Comparison of ENCODE assay signal across 12 cellular contexts in the genomic region with DNA sequence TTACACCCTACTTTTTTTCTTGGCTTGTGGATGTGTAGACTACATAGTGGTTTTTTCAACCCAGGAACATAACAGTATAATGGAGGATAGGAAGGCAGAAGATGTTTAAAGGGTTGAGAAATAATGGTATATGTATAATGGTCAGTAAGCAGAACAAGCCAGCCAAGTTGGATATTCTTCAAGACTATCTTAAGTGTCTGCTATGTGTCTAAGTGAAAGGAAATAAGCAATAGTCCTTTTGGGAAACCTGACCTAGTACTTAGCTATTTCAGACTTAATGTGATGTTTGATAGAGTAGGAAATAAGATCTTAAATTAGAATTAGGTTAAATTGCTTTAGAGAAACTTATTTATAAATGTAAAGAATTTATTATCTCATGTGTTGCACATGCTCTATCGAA.
A peak's percentile ranks its signal among the peaks of the same experiment; 100 is the strongest.
DNase-seq lines count a peak whose midpoint lies in the region; ATAC-seq, FAIRE-seq and TF ChIP-seq lines count a peak whose summit lies in the region.
"Had no signal": no experiment of that assay in that cellular context is flagged by ENCODE, and none has a peak within 500 bp of the region (broad histone marks: within the 10 kb centered on the region; RNA-seq: fewer than 3 reads in every experiment).

No MANE protein-coding gene starts in this region.

- H3K27me3 ChIP-seq in right atrium auricular region (no peaks in the 10 kb centered on the region), upper lobe of right lung (no peaks in the 10 kb centered on the region)
- H3K27me3 ChIP-seq: body of pancreas had no signal

- H3K9me3 Mint-ChIP-seq in activated naive CD8-positive, alpha-beta T cell treated with anti-CD3 and anti-CD28 coated beads for 36 hours = no peaks in the 10 kb centered on the region

- H3K27me3 Mint-ChIP-seq in activated naive CD8-positive, alpha-beta T cell treated with anti-CD3 and anti-CD28 coated beads for 36 hours = no peaks in the 10 kb centered on the region

- H3K36me3 ChIP-seq in right atrium auricular region (peaks cover 23% of the 10 kb centered on the region), kidney (ENCODE audit: control insufficient read depth in 1 of 2, insufficient read depth in 2 of 2, low read length in 2 of 2) (peaks cover 0 to 4% of the 10 kb centered on the region in 2 donors), upper lobe of right lung (peaks cover 20% of the 10 kb centered on the region)

- H3K27ac ChIP-seq in right atrium auricular region (peak overlapping the region; percentile 99 to 100), kidney (ENCODE audit: low read depth in 2 of 2, low read length in 2 of 2) (no peak overlapping the region), upper lobe of right lung (peak overlapping the region; percentile 99)

- peaks cover 48% of the 10 kb centered on the region for H3K36me3 Mint-ChIP-seq in activated naive CD8-positive, alpha-beta T cell treated with anti-CD3 and anti-CD28 coated beads for 36 hours

- peak overlapping the region; percentile 55 for H3K4me3 Mint-ChIP-seq in activated naive CD8-positive, alpha-beta T cell treated with anti-CD3 and anti-CD28 coated beads for 36 hours

- peaks cover 63% of the 10 kb centered on the region for H3K4me1 Mint-ChIP-seq in activated naive CD8-positive, alpha-beta T cell treated with anti-CD3 and anti-CD28 coated beads for 36 hours

- no peaks in the 10 kb centered on the region for H3K9me3 ChIP-seq in right atrium auricular region
- H3K9me3 ChIP-seq in kidney (ENCODE audit: control insufficient read depth in 1 of 2, low read length in 2 of 2) = no peaks in the 10 kb centered on the region
- no peaks in the 10 kb centered on the region for H3K9me3 ChIP-seq in upper lobe of right lung
- H3K9me3 ChIP-seq: body of pancreas had no signal

- TF ChIP-seq CTCF in right atrium auricular region (IDR thresholded peaks at IDR 0.05) = no peak
- no peak for TF ChIP-seq CTCF in kidney (IDR thresholded peaks at IDR 0.05; ENCODE audit: borderline replicate concordance, extremely low read depth, insufficient read depth)
- no peak for TF ChIP-seq CTCF in upper lobe of right lung (IDR thresholded peaks at IDR 0.05)
- TF ChIP-seq CTCF in omental fat pad (IDR thresholded peaks at IDR 0.05) = no peak

- peak overlapping the region in 1 of 2 donors; percentile 0 for H3K4me3 ChIP-seq in right atrium auricular region
- peak overlapping the region; percentile 2 to 29 for H3K4me3 ChIP-seq in kidney (ENCODE audit: low read length in 2 of 2)
- peak overlapping the region; percentile 69 for H3K4me3 ChIP-seq in upper lobe of right lung
- H3K4me3 ChIP-seq: body of pancreas had no signal

- H3K4me1 ChIP-seq in right atrium auricular region (peaks cover 0 to 73% of the 10 kb centered on the region in 2 donors), kidney (ENCODE audit: control insufficient read depth in 1 of 2, insufficient read depth in 1 of 2, low read depth in 1 of 2, low read length in 2 of 2) (peaks cover 10 to 17% of the 10 kb centered on the region in 2 donors), upper lobe of right lung (peaks cover 72% of the 10 kb centered on the region)

- peak overlapping the region in 1 of 2 donors; percentile 9 for H3K9ac ChIP-seq in kidney (ENCODE audit: low read length in 2 of 2)

- no peak overlapping the region for H3K27ac Mint-ChIP-seq in activated naive CD8-positive, alpha-beta T cell treated with anti-CD3 and anti-CD28 coated beads for 36 hours

- intact Hi-C loops in cardiac septum (cut with DNase I) = no loop called here
- intact Hi-C loops in kidney (cut with DNase I) = no loop called here
- intact Hi-C loops in upper lobe of right lung (cut with DNase I) = no loop called here

- ATAC-seq in upper lobe of right lung = no peak
- no peak for ATAC-seq in HG03108 (IDR thresholded peaks at IDR 0.05; ENCODE audit: unreplicated experiment)
- no peak for ATAC-seq in omental fat pad (ENCODE audit: low FRiP score)
- ATAC-seq: body of pancreas, HCT116 had no signal

- no peak for DNase-seq in right atrium auricular region (ENCODE audit: low spot score)
- DNase-seq in cardiac septum (ENCODE audit: low spot score) = no peak
- DNase-seq in activated naive CD8-positive, alpha-beta T cell treated with anti-CD3 and anti-CD28 coated beads for 36 hours = no peak
- no peak for DNase-seq in kidney
- no peak for DNase-seq in upper lobe of right lung
- no peak for DNase-seq in GM19239 (ENCODE audit: insufficient read length, low spot score)
- DNase-seq in omental fat pad (ENCODE audit: low spot score) = no peak
- DNase-seq: body of pancreas, NCI-H2227 treated with DMSO at 0.1 percent for 48 hours had no signal

- FAIRE-seq in kidney (lab: Jason Lieb, UNC) (no peak), GM19239 (lab: Jason Lieb, UNC) (no peak)
- FAIRE-seq: TTC549 had no signal

Comparison
In these comparisons a context has a peak if more than half of its experiments do, and no peak if none do; other contexts are left out.
1. H3K27ac ChIP-seq: peak in right atrium auricular region (2 of 2) and upper lobe of right lung (single experiment); none in kidney (0 of 2).